In the genomic region with DNA sequence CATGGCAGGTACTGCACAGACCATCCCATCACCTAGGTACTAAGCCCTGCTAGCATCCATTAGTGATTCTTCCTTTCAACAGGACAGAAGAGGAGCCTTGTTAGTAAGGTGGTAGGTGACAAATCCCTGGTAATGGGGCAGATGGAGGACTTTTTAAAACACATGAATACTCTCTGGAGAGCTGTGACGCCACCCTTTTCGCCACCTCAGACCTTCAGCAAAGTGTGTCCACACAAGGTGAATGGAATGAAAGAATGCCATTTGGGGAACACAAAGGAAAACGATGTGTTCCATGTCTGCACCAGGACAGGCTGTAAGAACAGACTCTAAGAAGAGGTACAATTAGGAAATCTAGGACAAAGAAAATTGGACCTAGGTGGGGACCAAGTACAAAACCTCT, we compare ENCODE assay signal across 1 cellular context.
TF ChIP-seq lines count a peak whose summit lies in the region.

No MANE protein-coding gene starts in this region.

TF ChIP-seq in GM23338, 12 proteins besides CTCF, POLR2A, EP300 and RAD21 (continued from another document):
- TF ChIP-seq, protein P1, sequence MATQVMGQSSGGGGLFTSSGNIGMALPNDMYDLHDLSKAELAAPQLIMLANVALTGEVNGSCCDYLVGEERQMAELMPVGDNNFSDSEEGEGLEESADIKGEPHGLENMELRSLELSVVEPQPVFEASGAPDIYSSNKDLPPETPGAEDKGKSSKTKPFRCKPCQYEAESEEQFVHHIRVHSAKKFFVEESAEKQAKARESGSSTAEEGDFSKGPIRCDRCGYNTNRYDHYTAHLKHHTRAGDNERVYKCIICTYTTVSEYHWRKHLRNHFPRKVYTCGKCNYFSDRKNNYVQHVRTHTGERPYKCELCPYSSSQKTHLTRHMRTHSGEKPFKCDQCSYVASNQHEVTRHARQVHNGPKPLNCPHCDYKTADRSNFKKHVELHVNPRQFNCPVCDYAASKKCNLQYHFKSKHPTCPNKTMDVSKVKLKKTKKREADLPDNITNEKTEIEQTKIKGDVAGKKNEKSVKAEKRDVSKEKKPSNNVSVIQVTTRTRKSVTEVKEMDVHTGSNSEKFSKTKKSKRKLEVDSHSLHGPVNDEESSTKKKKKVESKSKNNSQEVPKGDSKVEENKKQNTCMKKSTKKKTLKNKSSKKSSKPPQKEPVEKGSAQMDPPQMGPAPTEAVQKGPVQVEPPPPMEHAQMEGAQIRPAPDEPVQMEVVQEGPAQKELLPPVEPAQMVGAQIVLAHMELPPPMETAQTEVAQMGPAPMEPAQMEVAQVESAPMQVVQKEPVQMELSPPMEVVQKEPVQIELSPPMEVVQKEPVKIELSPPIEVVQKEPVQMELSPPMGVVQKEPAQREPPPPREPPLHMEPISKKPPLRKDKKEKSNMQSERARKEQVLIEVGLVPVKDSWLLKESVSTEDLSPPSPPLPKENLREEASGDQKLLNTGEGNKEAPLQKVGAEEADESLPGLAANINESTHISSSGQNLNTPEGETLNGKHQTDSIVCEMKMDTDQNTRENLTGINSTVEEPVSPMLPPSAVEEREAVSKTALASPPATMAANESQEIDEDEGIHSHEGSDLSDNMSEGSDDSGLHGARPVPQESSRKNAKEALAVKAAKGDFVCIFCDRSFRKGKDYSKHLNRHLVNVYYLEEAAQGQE (IDR thresholded peaks at IDR 0.05; ENCODE audit: unreplicated experiment) = no peak
- TF ChIP-seq NANOG (IDR thresholded peaks at IDR 0.05; ENCODE audit: borderline replicate concordance) (no peak), POLR2AphosphoS5 (IDR thresholded peaks at IDR 0.05; ENCODE audit: low read depth) (no peak), ZNF331 (CRISPR knock-in tag; IDR thresholded peaks at IDR 0.05; ENCODE audit: low read depth) (no peak), EZH2 (IDR thresholded peaks at IDR 0.05; ENCODE audit: low read depth, unreplicated experiment) (no peak), ZNF114 (CRISPR knock-in tag; IDR thresholded peaks at IDR 0.05) (no peak)
- TF ChIP-seq, protein P2, sequence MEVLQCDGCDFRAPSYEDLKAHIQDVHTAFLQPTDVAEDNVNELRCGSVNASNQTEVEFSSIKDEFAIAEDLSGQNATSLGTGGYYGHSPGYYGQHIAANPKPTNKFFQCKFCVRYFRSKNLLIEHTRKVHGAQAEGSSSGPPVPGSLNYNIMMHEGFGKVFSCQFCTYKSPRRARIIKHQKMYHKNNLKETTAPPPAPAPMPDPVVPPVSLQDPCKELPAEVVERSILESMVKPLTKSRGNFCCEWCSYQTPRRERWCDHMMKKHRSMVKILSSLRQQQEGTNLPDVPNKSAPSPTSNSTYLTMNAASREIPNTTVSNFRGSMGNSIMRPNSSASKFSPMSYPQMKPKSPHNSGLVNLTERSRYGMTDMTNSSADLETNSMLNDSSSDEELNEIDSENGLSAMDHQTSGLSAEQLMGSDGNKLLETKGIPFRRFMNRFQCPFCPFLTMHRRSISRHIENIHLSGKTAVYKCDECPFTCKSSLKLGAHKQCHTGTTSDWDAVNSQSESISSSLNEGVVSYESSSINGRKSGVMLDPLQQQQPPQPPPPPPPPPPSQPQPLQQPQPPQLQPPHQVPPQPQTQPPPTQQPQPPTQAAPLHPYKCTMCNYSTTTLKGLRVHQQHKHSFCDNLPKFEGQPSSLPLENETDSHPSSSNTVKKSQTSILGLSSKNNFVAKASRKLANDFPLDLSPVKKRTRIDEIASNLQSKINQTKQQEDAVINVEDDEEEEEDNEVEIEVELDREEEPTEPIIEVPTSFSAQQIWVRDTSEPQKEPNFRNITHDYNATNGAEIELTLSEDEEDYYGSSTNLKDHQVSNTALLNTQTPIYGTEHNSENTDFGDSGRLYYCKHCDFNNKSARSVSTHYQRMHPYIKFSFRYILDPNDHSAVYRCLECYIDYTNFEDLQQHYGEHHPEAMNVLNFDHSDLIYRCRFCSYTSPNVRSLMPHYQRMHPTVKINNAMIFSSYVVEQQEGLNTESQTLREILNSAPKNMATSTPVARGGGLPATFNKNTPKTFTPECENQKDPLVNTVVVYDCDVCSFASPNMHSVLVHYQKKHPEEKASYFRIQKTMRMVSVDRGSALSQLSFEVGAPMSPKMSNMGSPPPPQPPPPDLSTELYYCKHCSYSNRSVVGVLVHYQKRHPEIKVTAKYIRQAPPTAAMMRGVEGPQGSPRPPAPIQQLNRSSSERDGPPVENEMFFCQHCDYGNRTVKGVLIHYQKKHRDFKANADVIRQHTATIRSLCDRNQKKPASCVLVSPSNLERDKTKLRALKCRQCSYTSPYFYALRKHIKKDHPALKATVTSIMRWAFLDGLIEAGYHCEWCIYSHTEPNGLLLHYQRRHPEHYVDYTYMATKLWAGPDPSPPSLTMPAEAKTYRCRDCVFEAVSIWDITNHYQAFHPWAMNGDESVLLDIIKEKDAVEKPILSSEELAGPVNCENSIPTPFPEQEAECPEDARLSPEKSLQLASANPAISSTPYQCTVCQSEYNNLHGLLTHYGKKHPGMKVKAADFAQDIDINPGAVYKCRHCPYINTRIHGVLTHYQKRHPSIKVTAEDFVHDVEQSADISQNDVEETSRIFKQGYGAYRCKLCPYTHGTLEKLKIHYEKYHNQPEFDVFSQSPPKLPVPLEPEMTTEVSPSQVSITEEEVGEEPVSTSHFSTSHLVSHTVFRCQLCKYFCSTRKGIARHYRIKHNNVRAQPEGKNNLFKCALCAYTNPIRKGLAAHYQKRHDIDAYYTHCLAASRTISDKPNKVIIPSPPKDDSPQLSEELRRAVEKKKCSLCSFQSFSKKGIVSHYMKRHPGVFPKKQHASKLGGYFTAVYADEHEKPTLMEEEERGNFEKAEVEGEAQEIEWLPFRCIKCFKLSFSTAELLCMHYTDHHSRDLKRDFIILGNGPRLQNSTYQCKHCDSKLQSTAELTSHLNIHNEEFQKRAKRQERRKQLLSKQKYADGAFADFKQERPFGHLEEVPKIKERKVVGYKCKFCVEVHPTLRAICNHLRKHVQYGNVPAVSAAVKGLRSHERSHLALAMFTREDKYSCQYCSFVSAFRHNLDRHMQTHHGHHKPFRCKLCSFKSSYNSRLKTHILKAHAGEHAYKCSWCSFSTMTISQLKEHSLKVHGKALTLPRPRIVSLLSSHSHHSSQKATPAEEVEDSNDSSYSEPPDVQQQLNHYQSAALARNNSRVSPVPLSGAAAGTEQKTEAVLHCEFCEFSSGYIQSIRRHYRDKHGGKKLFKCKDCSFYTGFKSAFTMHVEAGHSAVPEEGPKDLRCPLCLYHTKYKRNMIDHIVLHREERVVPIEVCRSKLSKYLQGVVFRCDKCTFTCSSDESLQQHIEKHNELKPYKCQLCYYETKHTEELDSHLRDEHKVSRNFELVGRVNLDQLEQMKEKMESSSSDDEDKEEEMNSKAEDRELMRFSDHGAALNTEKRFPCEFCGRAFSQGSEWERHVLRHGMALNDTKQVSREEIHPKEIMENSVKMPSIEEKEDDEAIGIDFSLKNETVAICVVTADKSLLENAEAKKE (CRISPR knock-in tag; IDR thresholded peaks at IDR 0.05) = no peak
TF ChIP-seq in GM23338: peak in this region for 0.
